9 cellular contexts compared by ENCODE assay signal in genomic region chr6:145962581-145962980, GRCh38. TPM values are rescaled to one million over a fixed set of nuclear protein-coding genes. Genes with fewer than 3 reads are reported as not detected.
DNase-seq lines count a peak whose midpoint lies in the region; TF ChIP-seq lines count a peak whose summit lies in the region.
"Had no signal": no experiment of that assay in that cellular context is flagged by ENCODE, and none has a peak within 500 bp of the region (broad histone marks: within the 10 kb centered on the region; RNA-seq: fewer than 3 reads in every experiment).

No MANE protein-coding gene starts in this region.

- H4K20me1 ChIP-seq in hepatocyte (ENCODE audit: insufficient read depth, poor library complexity, severe bottlenecking): no peaks in the 10 kb centered on the region

- H3K9me3 Mint-ChIP-seq in activated T-cell treated with anti-CD3 and anti-CD28 coated beads, Interleukin-2, amount 50 U/mL, for 24 hours: peaks cover 2% of the 10 kb centered on the region
- H3K9me3 Mint-ChIP-seq in activated CD4-positive, alpha-beta memory T cell treated with anti-CD3 and anti-CD28 coated beads for 36 hours: no peaks in the 10 kb centered on the region

- peak overlapping the region in 4 of 5 donors; percentile 82 to 96 (median 92) for H3K9ac ChIP-seq in subcutaneous abdominal adipose tissue (ENCODE audit: low read length in 5 of 5)

- H3K27me3 Mint-ChIP-seq in activated T-cell treated with anti-CD3 and anti-CD28 coated beads, Interleukin-2, amount 50 U/mL, for 24 hours: no peaks in the 10 kb centered on the region
- no peaks in the 10 kb centered on the region for H3K27me3 Mint-ChIP-seq in activated CD4-positive, alpha-beta memory T cell treated with anti-CD3 and anti-CD28 coated beads for 36 hours

- in situ Hi-C loops in KBM-7 (cut with MboI; ENCODE audit: low pct_unique_long_range_greater_than_20kb, low sequenced_read_pairs): no loop called here

- H3K27ac Mint-ChIP-seq in activated T-cell treated with anti-CD3 and anti-CD28 coated beads, Interleukin-2, amount 50 U/mL, for 24 hours: no peak overlapping the region
- no peak overlapping the region for H3K27ac Mint-ChIP-seq in activated CD4-positive, alpha-beta memory T cell treated with anti-CD3 and anti-CD28 coated beads for 36 hours

- intact Hi-C loops in activated CD4-positive, alpha-beta memory T cell treated with anti-CD3 and anti-CD28 coated beads for 36 hours (cut with micrococcal nuclease): loop anchor here (2.0 to 10.0 kb wide), 2 partner anchors 588 to 888 kb away; no protein-coding TSS in a partner anchor

- no peaks in the 10 kb centered on the region for H3K9me2 ChIP-seq in hepatocyte (replicated peaks; ENCODE audit: insufficient read depth)

- peaks cover 65% of the 10 kb centered on the region for H3K79me2 ChIP-seq in hepatocyte

- CTCF ChIA-PET in activated CD4-positive, alpha-beta memory T cell treated with anti-CD3 and anti-CD28 coated beads for 36 hours (lab: Charles Lee): interaction anchor here (3.2 kb wide), 1 partner anchor 33 kb away, joined by 21 read pairs; no protein-coding TSS in a partner anchor

- H2AFZ ChIP-seq in hepatocyte: no peak overlapping the region

- H3K4me1 ChIP-seq in hepatocyte (ENCODE audit: insufficient read depth) (peaks cover 19% of the 10 kb centered on the region), subcutaneous abdominal adipose tissue (ENCODE audit: control insufficient read depth in 5 of 5, insufficient read depth in 5 of 5, low read length in 5 of 5) (peaks cover 3 to 44% (median 41%) of the 10 kb centered on the region in 5 donors)

- POLR2A ChIA-PET in activated CD4-positive, alpha-beta memory T cell treated with anti-CD3 and anti-CD28 coated beads for 36 hours (lab: Charles Lee): interaction anchor here (0.6 to 2.4 kb wide), 3 partner anchors 141 to 228 kb away, joined by 3 to 6 read pairs (median 4); partner anchors contain the start of genes EPM2A and FBXO30

- peak overlapping the region; percentile 87 for H3K4me3 ChIP-seq in hepatocyte
- peak overlapping the region; percentile 86 to 97 (median 95) for H3K4me3 ChIP-seq in subcutaneous abdominal adipose tissue (ENCODE audit: low read depth in 1 of 5, low read length in 5 of 5)

- peaks cover 63% of the 10 kb centered on the region for H3K4me1 Mint-ChIP-seq in activated T-cell treated with anti-CD3 and anti-CD28 coated beads, Interleukin-2, amount 50 U/mL, for 24 hours (ENCODE audit: low read depth)
- H3K4me1 Mint-ChIP-seq in activated CD4-positive, alpha-beta memory T cell treated with anti-CD3 and anti-CD28 coated beads for 36 hours (ENCODE audit: low read depth): peaks cover 54% of the 10 kb centered on the region

- DNase-seq in activated T-cell treated with anti-CD3 and anti-CD28 coated beads, Interleukin-2, amount 50 U/mL, for 24 hours: no peak
- no peak for DNase-seq in activated T-cell treated with anti-CD3 and anti-CD28 coated beads, Interleukin-2, amount 50 U/mL, for 48 hours
- DNase-seq in activated CD4-positive, alpha-beta memory T cell treated with anti-CD3 and anti-CD28 coated beads for 36 hours: no peak
- DNase-seq in hepatocyte (ENCODE audit: low spot score) (no peak), hypothalamus (lab: John Stamatoyannopoulos, UW) (no peak), KBM-7 (no peak), NK-92 (lab: John Stamatoyannopoulos, UW; ENCODE audit: unreplicated experiment) (no peak)
- DNase-seq: activated naive CD4-positive, alpha-beta T cell treated with Interleukin-2 at 50 U/mL for 16 hours had no signal

- H3K4me2 ChIP-seq in hepatocyte: peak overlapping the region; percentile 75

- H3K9me3 ChIP-seq in hepatocyte (ENCODE audit: low read depth) (no peaks in the 10 kb centered on the region), subcutaneous abdominal adipose tissue (ENCODE audit: control insufficient read depth in 5 of 5, low read length in 5 of 5) (no peaks in the 10 kb centered on the region)

- H3K27me3 ChIP-seq in hepatocyte: no peaks in the 10 kb centered on the region
- H3K27me3 ChIP-seq in subcutaneous abdominal adipose tissue (ENCODE audit: control insufficient read depth in 5 of 5, insufficient read depth in 4 of 5, low read length in 5 of 5): no peaks in the 10 kb centered on the region

- H3K36me3 Mint-ChIP-seq in activated T-cell treated with anti-CD3 and anti-CD28 coated beads, Interleukin-2, amount 50 U/mL, for 24 hours (ENCODE audit: low read depth): peaks cover 27% of the 10 kb centered on the region
- H3K36me3 Mint-ChIP-seq in activated CD4-positive, alpha-beta memory T cell treated with anti-CD3 and anti-CD28 coated beads for 36 hours: peaks cover 4% of the 10 kb centered on the region

- no peak overlapping the region for H3K27ac ChIP-seq in hepatocyte
- H3K27ac ChIP-seq in subcutaneous abdominal adipose tissue (ENCODE audit: low read depth, low read length): peak overlapping the region; percentile 89

- no peaks in the 10 kb centered on the region for H3K36me3 ChIP-seq in hepatocyte (replicated peaks; ENCODE audit: insufficient read depth, low read depth)
- peaks cover 0 to 4% (median 0%) of the 10 kb centered on the region in 5 donors for H3K36me3 ChIP-seq in subcutaneous abdominal adipose tissue (ENCODE audit: control insufficient read depth in 5 of 5, insufficient read depth in 5 of 5, low read length in 5 of 5)

- H3K4me3 Mint-ChIP-seq in activated T-cell treated with anti-CD3 and anti-CD28 coated beads, Interleukin-2, amount 50 U/mL, for 24 hours: peak overlapping the region; percentile 97
- H3K4me3 Mint-ChIP-seq in activated CD4-positive, alpha-beta memory T cell treated with anti-CD3 and anti-CD28 coated beads for 36 hours: peak overlapping the region; percentile 94

- TF ChIP-seq CTCF in hepatocyte (IDR thresholded peaks at IDR 0.05; ENCODE audit: poor library complexity): no peak

RNA-seq across cellular contexts. Expression of gene SHPRH, which starts 1.6 kb away (rescaled TPM):
- 10 to 100 TPM; 11.0 to 12.2 TPM for total RNA-seq in activated CD4-positive, alpha-beta memory T cell treated with anti-CD3 and anti-CD28 coated beads for 36 hours
- total RNA-seq in hepatocyte: 23.8 and 24.4 TPM in 2 replicates
- 10.7 and 13.0 TPM in 2 replicates for polyA plus RNA-seq in hepatocyte
